ENCODE assay signal across 8 cellular contexts in genomic region chr4:26861434-26862186, GRCh38. TPM values are rescaled to one million over a fixed set of nuclear protein-coding genes. Genes with fewer than 3 reads are reported as not detected.
A peak's percentile ranks its signal among the peaks of the same experiment; 100 is the strongest.
DNase-seq lines count a peak whose midpoint lies in the region; ATAC-seq and TF ChIP-seq lines count a peak whose summit lies in the region.

No MANE protein-coding gene starts in this region.

- peaks cover 23% of the 10 kb centered on the region for H3K4me1 ChIP-seq in foreskin keratinocyte
- peaks cover 57 to 67% of the 10 kb centered on the region in 2 experiments for H3K4me1 ChIP-seq in neutrophil (ENCODE audit: control insufficient read depth in 1 of 2, insufficient read depth in 1 of 2, low read depth in 1 of 2, low read length in 1 of 2)

- H3K4me3 ChIP-seq in neutrophil (ENCODE audit: low read depth in 1 of 2, low read length in 1 of 2), result peak overlapping the region; percentile 71 to 73

- H3K9me3 ChIP-seq in neutrophil, result no peaks in the 10 kb centered on the region

- DNase-seq in DMS 273 treated with DMSO at 0.1 percent for 48 hours (lab: John Stamatoyannopoulos, UW) (peak; percentile 44), HuH-7 (ENCODE audit: low spot score) (peak; percentile 72), RKO (ENCODE audit: low spot score) (peak; percentile 65), activated gamma-delta T cell (lab: John Stamatoyannopoulos, UW) (peak; percentile 56), foreskin keratinocyte (peak; percentile 33 to 60)

- H3K36me3 ChIP-seq in neutrophil, result no peaks in the 10 kb centered on the region

- ATAC-seq in GM21515 (IDR thresholded peaks at IDR 0.05; ENCODE audit: unreplicated experiment) (peak; percentile 37), foreskin keratinocyte (peak; percentile 15)

- H3K27me3 ChIP-seq in foreskin keratinocyte, result no peaks in the 10 kb centered on the region
- H3K27me3 ChIP-seq in neutrophil, result peaks cover 7% of the 10 kb centered on the region

- H3K27ac ChIP-seq in foreskin keratinocyte, result no peak overlapping the region
- peak overlapping the region; percentile 92 for H3K27ac ChIP-seq in neutrophil
- H3K27ac ChIP-seq in temporal lobe (ENCODE audit: low read depth, low read length), result peak overlapping the region; percentile 82

- TF ChIP-seq CTCF in foreskin keratinocyte (conservative IDR thresholded peaks at IDR 0.05) (no peak), neutrophil (IDR thresholded peaks at IDR 0.05) (no peak)

RNA-seq across cellular contexts. Expression of gene STIM2, which starts 1.0 kb away (rescaled TPM):
- total RNA-seq in foreskin keratinocyte, result 18.0 and 18.7 TPM in 2 replicates
- 8.4 and 8.6 TPM in 2 replicates for polyA plus RNA-seq in foreskin keratinocyte
- total RNA-seq in temporal lobe, result 17.0 TPM
